1 cellular context compared by ENCODE assay signal in genomic region chr2:159904127-159904564, GRCh38.
A peak's percentile ranks its signal among the peaks of the same experiment; 100 is the strongest.
TF ChIP-seq lines count a peak whose summit lies in the region.

No MANE protein-coding gene starts in this region.

TF ChIP-seq in GM12878, 131 proteins besides CTCF, POLR2A, EP300 and RAD21 (continued from another document):
- TF ChIP-seq ZBTB40 (IDR thresholded peaks at IDR 0.05; ENCODE audit: borderline replicate concordance) (no peak), ASH2L (IDR thresholded peaks at IDR 0.05; ENCODE audit: borderline replicate concordance, low read depth) (no peak), RCOR1 (conservative IDR thresholded peaks at IDR 0.05; ENCODE audit: low read depth, low read length) (no peak), SMC3 (IDR thresholded peaks at IDR 0.05; ENCODE audit: borderline replicate concordance, low read length) (0 out of 2 replicates have a peak, but pooled peaks have one; percentile 11), HDAC2 (IDR thresholded peaks at IDR 0.05) (no peak), PKNOX1 (IDR thresholded peaks at IDR 0.05) (no peak), ZBTB11 (CRISPR knock-in tag; IDR thresholded peaks at IDR 0.05) (no peak), CHD4 (IDR thresholded peaks at IDR 0.05) (no peak), MAX (IDR thresholded peaks at IDR 0.05; ENCODE audit: low read depth, low read length) (no peak), MXI1 (IDR thresholded peaks at IDR 0.05; ENCODE audit: low read depth, low read length) (no peak; the same call in 1 of the 2 replicates), ZBTB4 (CRISPR knock-in tag; IDR thresholded peaks at IDR 0.05) (no peak), NFXL1 (IDR thresholded peaks at IDR 0.05; ENCODE audit: borderline replicate concordance) (no peak), SPI1 (IDR thresholded peaks at IDR 0.05; ENCODE audit: borderline replicate concordance, insufficient read depth, low read depth, low read length) (no peak), IRF3 (IDR thresholded peaks at IDR 0.05) (no peak), POU2F2 (IDR thresholded peaks at IDR 0.05; ENCODE audit: borderline replicate concordance, low read depth, low read length) (peak; percentile 8; the same call in 1 of the 3 replicates), RUNX3 (IDR thresholded peaks at IDR 0.05; ENCODE audit: low read length) (peak; percentile 4; the same call in 1 of the 2 replicates), ZNF207 (IDR thresholded peaks at IDR 0.05; ENCODE audit: borderline replicate concordance) (no peak; the same call in 1 of the 2 replicates), SREBF1 (IDR thresholded peaks at IDR 0.05; ENCODE audit: low read length) (no peak), BHLHE40 (IDR thresholded peaks at IDR 0.05; ENCODE audit: borderline replicate concordance in 1 of 2, low read depth in 2 of 2, low read length in 1 of 2) (no peak), NR2F1 (conservative IDR thresholded peaks at IDR 0.05) (no peak; the same call in 1 of the 2 replicates), ZBED1 (IDR thresholded peaks at IDR 0.05; ENCODE audit: borderline replicate concordance) (no peak), RB1 (IDR thresholded peaks at IDR 0.05; ENCODE audit: borderline replicate concordance) (0 out of 2 replicates have a peak, but pooled peaks have one; percentile 17), PML (IDR thresholded peaks at IDR 0.05; ENCODE audit: low read length) (no peak), TAF1 (IDR thresholded peaks at IDR 0.05; ENCODE audit: borderline replicate concordance, low read depth, low read length) (no peak), IRF4 (IDR thresholded peaks at IDR 0.05; ENCODE audit: low read depth, low read length) (no peak), MTA2 (IDR thresholded peaks at IDR 0.05; ENCODE audit: low read depth) (no peak), TCF12 (IDR thresholded peaks at IDR 0.05; ENCODE audit: low read depth, low read length) (no peak), HCFC1 (IDR thresholded peaks at IDR 0.05; ENCODE audit: low read length) (no peak), E4F1 (IDR thresholded peaks at IDR 0.05; ENCODE audit: borderline replicate concordance, partially characterized antibody) (no peak), JUND (IDR thresholded peaks at IDR 0.05; ENCODE audit: low read depth, low read length) (no peak), RELA (IDR thresholded peaks at IDR 0.05; ENCODE audit: borderline replicate concordance, partially characterized antibody) (no peak), MYC (IDR thresholded peaks at IDR 0.05; ENCODE audit: insufficient read depth, insufficient read length, insufficient replicate concordance, low read length, severe bottlenecking) (no peak)
